In the genomic region with DNA sequence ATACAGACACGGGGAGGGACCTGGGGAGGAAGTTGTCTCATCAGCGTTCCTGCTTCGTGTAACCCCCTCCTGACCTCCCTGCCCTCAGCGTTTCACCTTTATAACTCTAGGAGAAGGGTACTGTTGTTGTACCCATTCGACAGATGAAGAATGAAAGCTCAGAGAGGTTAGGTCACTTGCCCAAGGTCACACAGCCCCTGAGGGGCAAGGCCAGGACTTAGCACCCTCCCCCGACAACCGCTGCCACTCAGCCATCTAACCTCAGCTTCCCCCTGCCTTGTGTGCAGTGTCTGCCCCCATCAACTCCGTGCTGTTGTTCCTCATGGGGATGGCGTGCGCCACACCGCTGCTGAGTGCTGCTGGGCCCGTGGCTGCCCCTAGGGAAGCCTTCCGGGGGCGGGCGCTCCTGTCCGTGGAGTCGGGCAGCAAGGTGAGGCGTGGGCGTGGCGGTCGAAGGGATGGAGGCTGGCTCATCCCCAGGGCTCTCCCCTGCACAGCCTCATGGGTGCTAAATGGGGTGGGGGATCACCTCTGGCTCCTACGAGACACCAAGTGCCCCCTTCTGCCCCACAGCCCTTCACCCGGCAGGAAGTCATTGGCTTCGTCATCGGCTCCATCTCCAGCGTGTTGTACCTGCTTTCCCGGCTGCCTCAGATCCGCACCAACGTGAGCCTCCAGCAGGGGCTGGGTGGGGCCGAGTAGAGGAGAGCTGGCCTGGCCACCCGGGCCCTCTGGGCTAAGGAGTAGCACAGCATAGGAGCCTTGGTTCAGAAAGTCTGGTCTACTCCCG, we compare ENCODE assay signal across 1 cellular context.
TF ChIP-seq lines count a peak whose summit lies in the region.

No MANE protein-coding gene starts in this region.

TF ChIP-seq in K562, 482 proteins besides CTCF, POLR2A, EP300 and RAD21 (continued from another document and continues in another):
- TF ChIP-seq, protein P1, sequence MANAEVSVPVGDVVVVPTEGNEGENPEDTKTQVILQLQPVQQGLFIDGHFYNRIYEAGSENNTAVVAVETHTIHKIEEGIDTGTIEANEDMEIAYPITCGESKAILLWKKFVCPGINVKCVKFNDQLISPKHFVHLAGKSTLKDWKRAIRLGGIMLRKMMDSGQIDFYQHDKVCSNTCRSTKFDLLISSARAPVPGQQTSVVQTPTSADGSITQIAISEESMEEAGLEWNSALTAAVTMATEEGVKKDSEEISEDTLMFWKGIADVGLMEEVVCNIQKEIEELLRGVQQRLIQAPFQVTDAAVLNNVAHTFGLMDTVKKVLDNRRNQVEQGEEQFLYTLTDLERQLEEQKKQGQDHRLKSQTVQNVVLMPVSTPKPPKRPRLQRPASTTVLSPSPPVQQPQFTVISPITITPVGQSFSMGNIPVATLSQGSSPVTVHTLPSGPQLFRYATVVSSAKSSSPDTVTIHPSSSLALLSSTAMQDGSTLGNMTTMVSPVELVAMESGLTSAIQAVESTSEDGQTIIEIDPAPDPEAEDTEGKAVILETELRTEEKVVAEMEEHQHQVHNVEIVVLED (CRISPR knock-in tag; IDR thresholded peaks at IDR 0.05) = no peak
- TF ChIP-seq RUNX1 (IDR thresholded peaks at IDR 0.05; ENCODE audit: low read depth) (no peak), SETDB1 (IDR thresholded peaks at IDR 0.05; ENCODE audit: low read length) (no peak), MTA1 (IDR thresholded peaks at IDR 0.05; ENCODE audit: borderline replicate concordance) (no peak), CREBBP (IDR thresholded peaks at IDR 0.05; ENCODE audit: low read depth, low read length) (no peak), BHLHE40 (IDR thresholded peaks at IDR 0.05; ENCODE audit: low read length) (no peak), CBFA2T3 (IDR thresholded peaks at IDR 0.05) (no peak), GATA2 (CRISPR knock-in tag; IDR thresholded peaks at IDR 0.05) (no peak), MXI1 (IDR thresholded peaks at IDR 0.05; ENCODE audit: low read depth, low read length) (no peak), MEF2A (IDR thresholded peaks at IDR 0.05; ENCODE audit: control insufficient read depth, low read depth, low read length) (no peak), ADNP (tag; IDR thresholded peaks at IDR 0.05) (peak; percentile 83), POLR3G (IDR thresholded peaks at IDR 0.05; ENCODE audit: extremely low read depth, insufficient read length, insufficient replicate concordance) (no peak), BMI1 (IDR thresholded peaks at IDR 0.05; ENCODE audit: low read length) (no peak), ETV5 (CRISPR knock-in tag; IDR thresholded peaks at IDR 0.05; ENCODE audit: low read depth) (no peak; the same call in 1 of the 2 replicates), BCOR (IDR thresholded peaks at IDR 0.05) (peak; percentile 97), NFRKB (IDR thresholded peaks at IDR 0.05; ENCODE audit: low read depth) (no peak), NFXL1 (CRISPR knock-in tag; IDR thresholded peaks at IDR 0.05) (no peak), HEY1 (CRISPR knock-in tag; IDR thresholded peaks at IDR 0.05; ENCODE audit: borderline replicate concordance) (0 out of 2 replicates have a peak, but pooled peaks have one; percentile 52), CTBP1 (IDR thresholded peaks at IDR 0.05; ENCODE audit: borderline replicate concordance) (0 out of 2 replicates have a peak, but pooled peaks have one; percentile 3), NEUROD1 (IDR thresholded peaks at IDR 0.05; ENCODE audit: borderline replicate concordance, low read depth, low read length, partially characterized antibody) (no peak), ZNF316 (IDR thresholded peaks at IDR 0.05) (peak; percentile 63; the same call in 1 of the 2 replicates), GABPB1 (CRISPR knock-in tag; IDR thresholded peaks at IDR 0.05) (peak; percentile 75), ZFP36 (IDR thresholded peaks at IDR 0.05; ENCODE audit: low read depth, low read length, partially characterized antibody) (peak; percentile 92), RHOXF2B (CRISPR knock-in tag; conservative IDR thresholded peaks at IDR 0.05) (no peak), RFX1 (IDR thresholded peaks at IDR 0.05) (no peak), POLR2G (IDR thresholded peaks at IDR 0.05; ENCODE audit: low read depth, low read length) (peak; percentile 47; the same call in 1 of the 2 replicates)
- TF ChIP-seq, protein P2, sequence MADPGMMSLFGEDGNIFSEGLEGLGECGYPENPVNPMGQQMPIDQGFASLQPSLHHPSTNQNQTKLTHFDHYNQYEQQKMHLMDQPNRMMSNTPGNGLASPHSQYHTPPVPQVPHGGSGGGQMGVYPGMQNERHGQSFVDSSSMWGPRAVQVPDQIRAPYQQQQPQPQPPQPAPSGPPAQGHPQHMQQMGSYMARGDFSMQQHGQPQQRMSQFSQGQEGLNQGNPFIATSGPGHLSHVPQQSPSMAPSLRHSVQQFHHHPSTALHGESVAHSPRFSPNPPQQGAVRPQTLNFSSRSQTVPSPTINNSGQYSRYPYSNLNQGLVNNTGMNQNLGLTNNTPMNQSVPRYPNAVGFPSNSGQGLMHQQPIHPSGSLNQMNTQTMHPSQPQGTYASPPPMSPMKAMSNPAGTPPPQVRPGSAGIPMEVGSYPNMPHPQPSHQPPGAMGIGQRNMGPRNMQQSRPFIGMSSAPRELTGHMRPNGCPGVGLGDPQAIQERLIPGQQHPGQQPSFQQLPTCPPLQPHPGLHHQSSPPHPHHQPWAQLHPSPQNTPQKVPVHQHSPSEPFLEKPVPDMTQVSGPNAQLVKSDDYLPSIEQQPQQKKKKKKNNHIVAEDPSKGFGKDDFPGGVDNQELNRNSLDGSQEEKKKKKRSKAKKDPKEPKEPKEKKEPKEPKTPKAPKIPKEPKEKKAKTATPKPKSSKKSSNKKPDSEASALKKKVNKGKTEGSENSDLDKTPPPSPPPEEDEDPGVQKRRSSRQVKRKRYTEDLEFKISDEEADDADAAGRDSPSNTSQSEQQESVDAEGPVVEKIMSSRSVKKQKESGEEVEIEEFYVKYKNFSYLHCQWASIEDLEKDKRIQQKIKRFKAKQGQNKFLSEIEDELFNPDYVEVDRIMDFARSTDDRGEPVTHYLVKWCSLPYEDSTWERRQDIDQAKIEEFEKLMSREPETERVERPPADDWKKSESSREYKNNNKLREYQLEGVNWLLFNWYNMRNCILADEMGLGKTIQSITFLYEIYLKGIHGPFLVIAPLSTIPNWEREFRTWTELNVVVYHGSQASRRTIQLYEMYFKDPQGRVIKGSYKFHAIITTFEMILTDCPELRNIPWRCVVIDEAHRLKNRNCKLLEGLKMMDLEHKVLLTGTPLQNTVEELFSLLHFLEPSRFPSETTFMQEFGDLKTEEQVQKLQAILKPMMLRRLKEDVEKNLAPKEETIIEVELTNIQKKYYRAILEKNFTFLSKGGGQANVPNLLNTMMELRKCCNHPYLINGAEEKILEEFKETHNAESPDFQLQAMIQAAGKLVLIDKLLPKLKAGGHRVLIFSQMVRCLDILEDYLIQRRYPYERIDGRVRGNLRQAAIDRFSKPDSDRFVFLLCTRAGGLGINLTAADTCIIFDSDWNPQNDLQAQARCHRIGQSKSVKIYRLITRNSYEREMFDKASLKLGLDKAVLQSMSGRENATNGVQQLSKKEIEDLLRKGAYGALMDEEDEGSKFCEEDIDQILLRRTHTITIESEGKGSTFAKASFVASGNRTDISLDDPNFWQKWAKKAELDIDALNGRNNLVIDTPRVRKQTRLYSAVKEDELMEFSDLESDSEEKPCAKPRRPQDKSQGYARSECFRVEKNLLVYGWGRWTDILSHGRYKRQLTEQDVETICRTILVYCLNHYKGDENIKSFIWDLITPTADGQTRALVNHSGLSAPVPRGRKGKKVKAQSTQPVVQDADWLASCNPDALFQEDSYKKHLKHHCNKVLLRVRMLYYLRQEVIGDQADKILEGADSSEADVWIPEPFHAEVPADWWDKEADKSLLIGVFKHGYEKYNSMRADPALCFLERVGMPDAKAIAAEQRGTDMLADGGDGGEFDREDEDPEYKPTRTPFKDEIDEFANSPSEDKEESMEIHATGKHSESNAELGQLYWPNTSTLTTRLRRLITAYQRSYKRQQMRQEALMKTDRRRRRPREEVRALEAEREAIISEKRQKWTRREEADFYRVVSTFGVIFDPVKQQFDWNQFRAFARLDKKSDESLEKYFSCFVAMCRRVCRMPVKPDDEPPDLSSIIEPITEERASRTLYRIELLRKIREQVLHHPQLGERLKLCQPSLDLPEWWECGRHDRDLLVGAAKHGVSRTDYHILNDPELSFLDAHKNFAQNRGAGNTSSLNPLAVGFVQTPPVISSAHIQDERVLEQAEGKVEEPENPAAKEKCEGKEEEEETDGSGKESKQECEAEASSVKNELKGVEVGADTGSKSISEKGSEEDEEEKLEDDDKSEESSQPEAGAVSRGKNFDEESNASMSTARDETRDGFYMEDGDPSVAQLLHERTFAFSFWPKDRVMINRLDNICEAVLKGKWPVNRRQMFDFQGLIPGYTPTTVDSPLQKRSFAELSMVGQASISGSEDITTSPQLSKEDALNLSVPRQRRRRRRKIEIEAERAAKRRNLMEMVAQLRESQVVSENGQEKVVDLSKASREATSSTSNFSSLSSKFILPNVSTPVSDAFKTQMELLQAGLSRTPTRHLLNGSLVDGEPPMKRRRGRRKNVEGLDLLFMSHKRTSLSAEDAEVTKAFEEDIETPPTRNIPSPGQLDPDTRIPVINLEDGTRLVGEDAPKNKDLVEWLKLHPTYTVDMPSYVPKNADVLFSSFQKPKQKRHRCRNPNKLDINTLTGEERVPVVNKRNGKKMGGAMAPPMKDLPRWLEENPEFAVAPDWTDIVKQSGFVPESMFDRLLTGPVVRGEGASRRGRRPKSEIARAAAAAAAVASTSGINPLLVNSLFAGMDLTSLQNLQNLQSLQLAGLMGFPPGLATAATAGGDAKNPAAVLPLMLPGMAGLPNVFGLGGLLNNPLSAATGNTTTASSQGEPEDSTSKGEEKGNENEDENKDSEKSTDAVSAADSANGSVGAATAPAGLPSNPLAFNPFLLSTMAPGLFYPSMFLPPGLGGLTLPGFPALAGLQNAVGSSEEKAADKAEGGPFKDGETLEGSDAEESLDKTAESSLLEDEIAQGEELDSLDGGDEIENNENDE (IDR thresholded peaks at IDR 0.05; ENCODE audit: low read depth, low read length) = no peak
- TF ChIP-seq, protein P3, sequence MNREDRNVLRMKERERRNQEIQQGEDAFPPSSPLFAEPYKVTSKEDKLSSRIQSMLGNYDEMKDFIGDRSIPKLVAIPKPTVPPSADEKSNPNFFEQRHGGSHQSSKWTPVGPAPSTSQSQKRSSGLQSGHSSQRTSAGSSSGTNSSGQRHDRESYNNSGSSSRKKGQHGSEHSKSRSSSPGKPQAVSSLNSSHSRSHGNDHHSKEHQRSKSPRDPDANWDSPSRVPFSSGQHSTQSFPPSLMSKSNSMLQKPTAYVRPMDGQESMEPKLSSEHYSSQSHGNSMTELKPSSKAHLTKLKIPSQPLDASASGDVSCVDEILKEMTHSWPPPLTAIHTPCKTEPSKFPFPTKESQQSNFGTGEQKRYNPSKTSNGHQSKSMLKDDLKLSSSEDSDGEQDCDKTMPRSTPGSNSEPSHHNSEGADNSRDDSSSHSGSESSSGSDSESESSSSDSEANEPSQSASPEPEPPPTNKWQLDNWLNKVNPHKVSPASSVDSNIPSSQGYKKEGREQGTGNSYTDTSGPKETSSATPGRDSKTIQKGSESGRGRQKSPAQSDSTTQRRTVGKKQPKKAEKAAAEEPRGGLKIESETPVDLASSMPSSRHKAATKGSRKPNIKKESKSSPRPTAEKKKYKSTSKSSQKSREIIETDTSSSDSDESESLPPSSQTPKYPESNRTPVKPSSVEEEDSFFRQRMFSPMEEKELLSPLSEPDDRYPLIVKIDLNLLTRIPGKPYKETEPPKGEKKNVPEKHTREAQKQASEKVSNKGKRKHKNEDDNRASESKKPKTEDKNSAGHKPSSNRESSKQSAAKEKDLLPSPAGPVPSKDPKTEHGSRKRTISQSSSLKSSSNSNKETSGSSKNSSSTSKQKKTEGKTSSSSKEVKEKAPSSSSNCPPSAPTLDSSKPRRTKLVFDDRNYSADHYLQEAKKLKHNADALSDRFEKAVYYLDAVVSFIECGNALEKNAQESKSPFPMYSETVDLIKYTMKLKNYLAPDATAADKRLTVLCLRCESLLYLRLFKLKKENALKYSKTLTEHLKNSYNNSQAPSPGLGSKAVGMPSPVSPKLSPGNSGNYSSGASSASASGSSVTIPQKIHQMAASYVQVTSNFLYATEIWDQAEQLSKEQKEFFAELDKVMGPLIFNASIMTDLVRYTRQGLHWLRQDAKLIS (CRISPR knock-in tag; IDR thresholded peaks at IDR 0.05) = no peak
- TF ChIP-seq, protein P4, sequence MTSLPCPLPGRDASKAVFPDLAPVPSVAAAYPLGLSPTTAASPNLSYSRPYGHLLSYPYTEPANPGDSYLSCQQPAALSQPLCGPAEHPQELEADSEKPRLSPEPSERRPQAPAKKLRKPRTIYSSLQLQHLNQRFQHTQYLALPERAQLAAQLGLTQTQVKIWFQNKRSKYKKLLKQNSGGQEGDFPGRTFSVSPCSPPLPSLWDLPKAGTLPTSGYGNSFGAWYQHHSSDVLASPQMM (CRISPR knock-in tag; IDR thresholded peaks at IDR 0.05) = no peak
- TF ChIP-seq, protein P5, sequence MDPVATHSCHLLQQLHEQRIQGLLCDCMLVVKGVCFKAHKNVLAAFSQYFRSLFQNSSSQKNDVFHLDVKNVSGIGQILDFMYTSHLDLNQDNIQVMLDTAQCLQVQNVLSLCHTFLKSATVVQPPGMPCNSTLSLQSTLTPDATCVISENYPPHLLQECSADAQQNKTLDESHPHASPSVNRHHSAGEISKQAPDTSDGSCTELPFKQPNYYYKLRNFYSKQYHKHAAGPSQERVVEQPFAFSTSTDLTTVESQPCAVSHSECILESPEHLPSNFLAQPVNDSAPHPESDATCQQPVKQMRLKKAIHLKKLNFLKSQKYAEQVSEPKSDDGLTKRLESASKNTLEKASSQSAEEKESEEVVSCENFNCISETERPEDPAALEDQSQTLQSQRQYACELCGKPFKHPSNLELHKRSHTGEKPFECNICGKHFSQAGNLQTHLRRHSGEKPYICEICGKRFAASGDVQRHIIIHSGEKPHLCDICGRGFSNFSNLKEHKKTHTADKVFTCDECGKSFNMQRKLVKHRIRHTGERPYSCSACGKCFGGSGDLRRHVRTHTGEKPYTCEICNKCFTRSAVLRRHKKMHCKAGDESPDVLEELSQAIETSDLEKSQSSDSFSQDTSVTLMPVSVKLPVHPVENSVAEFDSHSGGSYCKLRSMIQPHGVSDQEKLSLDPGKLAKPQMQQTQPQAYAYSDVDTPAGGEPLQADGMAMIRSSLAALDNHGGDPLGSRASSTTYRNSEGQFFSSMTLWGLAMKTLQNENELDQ (CRISPR knock-in tag; IDR thresholded peaks at IDR 0.05; ENCODE audit: borderline replicate concordance) = no peak
- TF ChIP-seq, protein P6, sequence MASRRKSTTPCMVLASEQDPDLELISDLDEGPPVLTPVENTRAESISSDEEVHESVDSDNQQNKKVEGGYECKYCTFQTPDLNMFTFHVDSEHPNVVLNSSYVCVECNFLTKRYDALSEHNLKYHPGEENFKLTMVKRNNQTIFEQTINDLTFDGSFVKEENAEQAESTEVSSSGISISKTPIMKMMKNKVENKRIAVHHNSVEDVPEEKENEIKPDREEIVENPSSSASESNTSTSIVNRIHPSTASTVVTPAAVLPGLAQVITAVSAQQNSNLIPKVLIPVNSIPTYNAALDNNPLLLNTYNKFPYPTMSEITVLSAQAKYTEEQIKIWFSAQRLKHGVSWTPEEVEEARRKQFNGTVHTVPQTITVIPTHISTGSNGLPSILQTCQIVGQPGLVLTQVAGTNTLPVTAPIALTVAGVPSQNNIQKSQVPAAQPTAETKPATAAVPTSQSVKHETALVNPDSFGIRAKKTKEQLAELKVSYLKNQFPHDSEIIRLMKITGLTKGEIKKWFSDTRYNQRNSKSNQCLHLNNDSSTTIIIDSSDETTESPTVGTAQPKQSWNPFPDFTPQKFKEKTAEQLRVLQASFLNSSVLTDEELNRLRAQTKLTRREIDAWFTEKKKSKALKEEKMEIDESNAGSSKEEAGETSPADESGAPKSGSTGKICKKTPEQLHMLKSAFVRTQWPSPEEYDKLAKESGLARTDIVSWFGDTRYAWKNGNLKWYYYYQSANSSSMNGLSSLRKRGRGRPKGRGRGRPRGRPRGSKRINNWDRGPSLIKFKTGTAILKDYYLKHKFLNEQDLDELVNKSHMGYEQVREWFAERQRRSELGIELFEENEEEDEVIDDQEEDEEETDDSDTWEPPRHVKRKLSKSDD (conservative IDR thresholded peaks at IDR 0.05; ENCODE audit: low read length) = no peak
